8 cellular contexts compared by ENCODE assay signal in the genomic region with DNA sequence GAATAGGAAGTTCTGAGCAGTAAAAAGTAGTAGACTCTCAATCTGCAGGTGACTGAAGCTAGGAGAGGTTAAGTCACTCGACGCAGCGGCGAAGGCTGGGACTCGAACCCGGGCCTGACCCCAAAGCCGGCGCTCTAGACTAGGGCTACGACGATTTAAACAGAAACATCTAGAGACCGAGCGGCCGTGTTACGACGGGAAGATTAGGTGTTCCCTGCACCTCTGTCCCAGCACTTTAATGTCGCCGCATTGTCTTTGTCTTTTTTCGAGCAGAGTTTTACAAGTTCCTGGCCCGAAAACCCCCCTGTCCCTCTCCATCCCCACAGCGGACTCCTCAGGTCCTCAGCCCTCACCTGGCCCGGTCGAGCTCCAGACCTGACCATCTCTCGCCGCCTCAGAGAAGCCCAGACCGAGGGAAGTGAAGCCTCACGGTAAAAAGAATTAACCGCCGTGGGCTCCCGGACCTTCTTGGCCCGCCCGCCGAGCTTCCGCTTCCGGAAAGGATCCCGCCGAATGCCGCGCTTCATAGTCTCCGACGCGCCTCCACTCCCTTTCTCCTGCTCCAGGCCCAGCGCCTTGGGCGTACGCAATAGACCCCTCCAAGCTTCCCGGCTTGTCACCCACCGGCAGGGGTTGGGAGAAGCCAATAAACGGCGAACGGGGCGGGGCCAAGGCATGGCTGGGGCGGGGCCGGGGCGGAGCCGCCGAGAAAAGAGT. TPM values are rescaled to one million over a fixed set of nuclear protein-coding genes. Genes with fewer than 3 reads are reported as not detected.
DNase-seq lines count a peak whose midpoint lies in the region; ATAC-seq, FAIRE-seq and TF ChIP-seq lines count a peak whose summit lies in the region.

TSS of gene CCDC14 (minus strand) at position 439 of the 717 bp plus-strand sequence. CDS start at position 383, 56 bp downstream.

- H4K20me1 ChIP-seq in astrocyte (ENCODE audit: insufficient read depth, low read length) = no peaks in the 10 kb centered on the region

- H3K9me3 ChIP-seq in astrocyte (ENCODE audit: insufficient read depth, low read depth, low read length) (no peaks in the 10 kb centered on the region), vagina (no peaks in the 10 kb centered on the region)

- FAIRE-seq in astrocyte (lab: Jason Lieb, UNC) = no peak

- H3K79me2 ChIP-seq in astrocyte (ENCODE audit: insufficient read depth, low read length) = peaks cover 41% of the 10 kb centered on the region

- H3K4me2 ChIP-seq in astrocyte (ENCODE audit: low read length) = peak within 1 kb of the TSS; percentile 91

- H3K4me3 ChIP-seq in astrocyte (ENCODE audit: insufficient read depth, low read depth, low read length) = peak within 1 kb of the TSS; percentile 94
- peak within 1 kb of the TSS; percentile 95 for H3K4me3 ChIP-seq in rectal smooth muscle tissue (ENCODE audit: low read length)
- peak within 1 kb of the TSS; percentile 55 to 69 for H3K4me3 ChIP-seq in vagina

- H3K36me3 ChIP-seq in astrocyte (ENCODE audit: insufficient read depth, low read length) (peaks cover 9% of the 10 kb centered on the region), rectal smooth muscle tissue (ENCODE audit: control insufficient read depth, insufficient read depth, low read length) (no peaks in the 10 kb centered on the region), vagina (no peaks in the 10 kb centered on the region)

- ATAC-seq in GM18502 (IDR thresholded peaks at IDR 0.05; ENCODE audit: poor library complexity, unreplicated experiment) (peak; percentile 90), HG02943 (IDR thresholded peaks at IDR 0.05; ENCODE audit: low read depth, unreplicated experiment) (peak; percentile 81)

- intact Hi-C loops in vagina (cut with DNase I) = no loop called here

- DNase-seq in NCI-H1930 (lab: John Stamatoyannopoulos, UW) (peak; percentile 91 to 95), T-helper 22 cell (ENCODE audit: low read depth) (peak; percentile 70), astrocyte (ENCODE audit: low read depth) (peak; percentile 94), hepatic stellate cell (ENCODE audit: low spot score) (peak; percentile 85), vagina (ENCODE audit: extremely low spot score in 2 of 2) (peak in 1 of 2 donors; percentile 91)

- no peaks in the 10 kb centered on the region for H3K27me3 ChIP-seq in astrocyte (ENCODE audit: insufficient read depth, low read length)
- H3K27me3 ChIP-seq in rectal smooth muscle tissue (ENCODE audit: control insufficient read depth, insufficient read depth, low read length) = no peaks in the 10 kb centered on the region
- no peaks in the 10 kb centered on the region for H3K27me3 ChIP-seq in vagina

- H3K9ac ChIP-seq in astrocyte (ENCODE audit: low read length) (peak within 1 kb of the TSS; percentile 98), rectal smooth muscle tissue (ENCODE audit: low read length) (peak within 1 kb of the TSS; percentile 91)

- peak within 1 kb of the TSS; percentile 89 for H3K27ac ChIP-seq in astrocyte (ENCODE audit: low read depth, low read length)
- H3K27ac ChIP-seq in rectal smooth muscle tissue (ENCODE audit: low read depth, low read length) = peak within 1 kb of the TSS; percentile 72
- peak within 1 kb of the TSS; percentile 75 for H3K27ac ChIP-seq in vagina

- no peaks in the 10 kb centered on the region for H3K9me3 Mint-ChIP-seq in astrocyte (ENCODE audit: unreplicated experiment)

- peak within 1 kb of the TSS; percentile 67 for H3K27ac Mint-ChIP-seq in astrocyte (ENCODE audit: unreplicated experiment)

- no peaks in the 10 kb centered on the region for H3K4me1 ChIP-seq in astrocyte (ENCODE audit: insufficient read depth, low read length)
- H3K4me1 ChIP-seq in rectal smooth muscle tissue (ENCODE audit: control insufficient read depth, insufficient read depth, low read length) = peaks cover 4% of the 10 kb centered on the region
- peaks cover 14% of the 10 kb centered on the region for H3K4me1 ChIP-seq in vagina

- H3K4me1 Mint-ChIP-seq in astrocyte (ENCODE audit: low read depth, unreplicated experiment) = peaks cover 13% of the 10 kb centered on the region

- H3K36me3 Mint-ChIP-seq in astrocyte (ENCODE audit: low read depth, unreplicated experiment) = no peaks in the 10 kb centered on the region

- TF ChIP-seq POLR2A in vagina (IDR thresholded peaks at IDR 0.05) = no peak

- H3K4me3 Mint-ChIP-seq in astrocyte (ENCODE audit: unreplicated experiment) = peak within 1 kb of the TSS; percentile 96

- H2AFZ ChIP-seq in astrocyte (ENCODE audit: low read depth, low read length) = peak within 1 kb of the TSS; percentile 95

- TF ChIP-seq CTCF in astrocyte (IDR thresholded peaks at IDR 0.05; ENCODE audit: insufficient read depth, low read depth, low read length) = no peak
- peak in 1 of 3 experiments; percentile 19 for TF ChIP-seq CTCF in vagina (IDR thresholded peaks at IDR 0.05)

- H3K27me3 Mint-ChIP-seq in astrocyte (ENCODE audit: low read depth, unreplicated experiment) = peaks cover 2% of the 10 kb centered on the region

RNA-seq across cellular contexts. Expression of gene CCDC14, which starts in this region (rescaled TPM):
- 34.6 and 35.8 TPM in 2 replicates for total RNA-seq in astrocyte
- 22.6 TPM for total RNA-seq in vagina
